22 cellular contexts compared by ENCODE assay signal in the genomic region with DNA sequence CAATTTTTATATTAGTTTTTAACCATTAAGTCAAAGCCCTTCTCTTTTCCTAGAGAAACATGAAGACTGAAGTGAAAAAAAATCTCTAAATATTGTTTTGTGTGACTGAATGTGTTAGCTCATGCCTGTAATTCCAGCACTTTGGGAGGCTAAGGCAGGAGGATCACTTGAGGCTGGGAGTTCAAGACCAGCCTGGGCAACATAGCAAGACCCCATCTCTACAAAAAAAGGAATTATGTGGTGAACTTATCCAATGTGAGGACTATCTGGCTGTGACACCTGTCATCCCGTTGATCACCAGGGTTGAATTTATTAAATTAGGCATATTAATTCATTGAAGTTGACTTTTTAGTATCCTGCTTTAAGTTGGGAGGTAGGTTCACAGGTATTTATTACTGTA. TPM values are rescaled to one million over a fixed set of nuclear protein-coding genes. Genes with fewer than 3 reads are reported as not detected.
DNase-seq lines count a peak whose midpoint lies in the region; ATAC-seq, FAIRE-seq and TF ChIP-seq lines count a peak whose summit lies in the region.
"Had no signal": no experiment of that assay in that cellular context is flagged by ENCODE, and none has a peak within 500 bp of the region (broad histone marks: within the 10 kb centered on the region; RNA-seq: fewer than 3 reads in every experiment).

No MANE protein-coding gene starts in this region.

- H3K27me3 ChIP-seq in PC-9 (ENCODE audit: insufficient read depth, low read depth): no peaks in the 10 kb centered on the region
- H3K27me3 ChIP-seq in osteoblast (ENCODE audit: insufficient read depth, low read length): no peaks in the 10 kb centered on the region
- H3K27me3 ChIP-seq: BE2C had no signal

- H3K27ac ChIP-seq in A549: no peak overlapping the region
- H3K27ac ChIP-seq in PC-9: 0 out of 2 replicates have a peak overlapping the region, but pooled peaks have one; percentile 18
- peak overlapping the region; percentile 21 for H3K27ac ChIP-seq in osteoblast (ENCODE audit: low read depth, low read length)
- H3K27ac ChIP-seq: GM23248, HL-60 had no signal

- peaks cover 16% of the 10 kb centered on the region; the same call in 2 of the 3 replicates for H3K4me1 ChIP-seq in A549
- no peaks in the 10 kb centered on the region for H3K4me1 ChIP-seq in PC-9 (replicated peaks; ENCODE audit: insufficient read depth)
- peaks cover 4% of the 10 kb centered on the region for H3K4me1 ChIP-seq in osteoblast (ENCODE audit: insufficient read depth, low read length)
- H3K4me1 ChIP-seq: BE2C, Caco-2 had no signal

- H2AFZ ChIP-seq in PC-9 (no peak overlapping the region), osteoblast (ENCODE audit: low read length) (no peak overlapping the region)
- H2AFZ ChIP-seq: GM23248 had no signal

- TF ChIP-seq EP300 in A549 (IDR thresholded peaks at IDR 0.05): no peak

- peaks cover 88% of the 10 kb centered on the region for H3K36me3 Mint-ChIP-seq in Calu3 (ENCODE audit: insufficient read depth, unreplicated experiment)
- peaks cover 9% of the 10 kb centered on the region for H3K36me3 Mint-ChIP-seq in activated T-cell treated with anti-CD3 and anti-CD28 coated beads, Interleukin-2, amount 50 U/mL, for 4 hours (ENCODE audit: insufficient read depth)

- H3K9me2 ChIP-seq in PC-9 (ENCODE audit: insufficient read depth): no peaks in the 10 kb centered on the region

- peaks cover 61% of the 10 kb centered on the region for H3K79me2 ChIP-seq in PC-9 (ENCODE audit: low read depth)
- peaks cover 75% of the 10 kb centered on the region for H3K79me2 ChIP-seq in osteoblast (ENCODE audit: insufficient read depth, low read length)

- peak; percentile 23 for FAIRE-seq in A549 (lab: Jason Lieb, UNC)
- FAIRE-seq: GM18507, H54 had no signal

- CTCF ChIA-PET in A549 (lab: Yijun Ruan, JAX) (interaction anchor here (0.7 to 5.8 kb wide), 16 partner anchors 9 to 528 kb away, joined by 3 to 37 read pairs (median 4); a partner anchor contains a TSS), Calu3 (lab: Charles Lee) (interaction anchor here (1.3 to 1.5 kb wide), 3 partner anchors 240 to 424 kb away, joined by 3 to 9 read pairs (median 6); a partner anchor contains a TSS), PC-9 (lab: Charles Lee) (no interaction called here)

- intact Hi-C loops in Calu3 (cut with micrococcal nuclease; ENCODE audit: unreplicated experiment): loop anchor here (5.0 kb wide), 1 partner anchor 185 kb away; a partner anchor contains a TSS
- intact Hi-C loops in PC-9 (cut with micrococcal nuclease; ENCODE audit: unreplicated experiment): loop anchor here (2.0 kb wide), 1 partner anchor 248 kb away; no protein-coding TSS in a partner anchor

- peaks cover 6% of the 10 kb centered on the region for H4K20me1 ChIP-seq in PC-9 (ENCODE audit: insufficient read depth)
- H4K20me1 ChIP-seq in osteoblast (ENCODE audit: insufficient read depth, low read length): no peaks in the 10 kb centered on the region

- DNase-seq in A549 (ENCODE audit: low read depth in 1 of 2, low spot score in 1 of 2) (no peak), Calu3 (no peak), PC-9 (no peak), osteoblast (ENCODE audit: insufficient read length, low spot score, missing footprints) (no peak), NCI-H748 treated with DMSO at 0.1 percent for 48 hours (lab: John Stamatoyannopoulos, UW) (no peak)
- no peak for DNase-seq in activated T-cell treated with anti-CD3 and anti-CD28 coated beads, Interleukin-2, amount 50 U/mL, for 4 hours
- DNase-seq: ACHN; BE2C; C1 segment of cervical spinal cord; Caco-2; CD4-positive, alpha-beta T cell; DMS153; DMS79; GDM1; GM23248; HCEC 1CT; IMR-90; KBM-7 had no signal

- peaks cover 78% of the 10 kb centered on the region for H3K36me3 ChIP-seq in PC-9 (ENCODE audit: low read depth)
- peaks cover 48% of the 10 kb centered on the region for H3K36me3 ChIP-seq in osteoblast (ENCODE audit: insufficient read depth, low read length)

- H3K9me3 ChIP-seq in A549 (no peaks in the 10 kb centered on the region), PC-9 (ENCODE audit: insufficient read depth, low read depth) (no peaks in the 10 kb centered on the region), osteoblast (ENCODE audit: low read depth, low read length) (no peaks in the 10 kb centered on the region)
- H3K9me3 ChIP-seq: BE2C, Caco-2 had no signal

- 60% methylated on average over 1 of the region's 1 CpG for WGBS in A549 (ENCODE audit: missing lambda C conversion rate)

- BruUV-seq in Calu3 (replicated peaks; lab: Mats Ljungman, UMichigan): no TSS peak
- BruUV-seq in PC-9 (replicated peaks; lab: Mats Ljungman, UMichigan): no TSS peak

- TF ChIP-seq CTCF in A549 (IDR thresholded peaks at IDR 0.05) (no peak), Calu3 (IDR thresholded peaks at IDR 0.05; ENCODE audit: unreplicated experiment) (no peak), PC-9 (conservative IDR thresholded peaks at IDR 0.05) (no peak), osteoblast (IDR thresholded peaks at IDR 0.05; ENCODE audit: extremely low read depth, low read depth, low read length) (no peak)

- no peak for TF ChIP-seq RAD21 in A549 (conservative IDR thresholded peaks at IDR 0.05 in 1 of 2, IDR thresholded peaks at IDR 0.05 in 1 of 2)

- H3K27me3 Mint-ChIP-seq in Calu3 (ENCODE audit: unreplicated experiment): no peaks in the 10 kb centered on the region
- H3K27me3 Mint-ChIP-seq in activated T-cell treated with anti-CD3 and anti-CD28 coated beads, Interleukin-2, amount 50 U/mL, for 4 hours (ENCODE audit: low read depth): no peaks in the 10 kb centered on the region
- H3K27me3 Mint-ChIP-seq: CD4-positive, alpha-beta T cell had no signal

- peak overlapping the region; percentile 18 for H3K27ac Mint-ChIP-seq in Calu3 (ENCODE audit: unreplicated experiment)
- H3K27ac Mint-ChIP-seq: CD4-positive, alpha-beta T cell had no signal

- H3K4me2 ChIP-seq in A549: no peak overlapping the region
- no peak overlapping the region for H3K4me2 ChIP-seq in PC-9
- H3K4me2 ChIP-seq in osteoblast (ENCODE audit: insufficient read depth, low read length): no peak overlapping the region

- no peak overlapping the region for H3K4me3 ChIP-seq in A549
- no peak overlapping the region for H3K4me3 ChIP-seq in PC-9
- H3K4me3 ChIP-seq in osteoblast (ENCODE audit: insufficient read depth, low read length): no peak overlapping the region
- H3K4me3 ChIP-seq: GM23248 had no signal

- POLR2A ChIA-PET in A549 (lab: Yijun Ruan, JAX) (interaction anchor here (0.7 kb wide), 1 partner anchor 380 kb away, joined by 4 read pairs; no protein-coding TSS in a partner anchor), PC-9 (lab: Charles Lee; ENCODE audit: unreplicated experiment) (interaction anchor here (0.6 kb wide), 1 partner anchor 1064 kb away, joined by 4 read pairs; no protein-coding TSS in a partner anchor)

- peaks cover 33% of the 10 kb centered on the region for H3K4me1 Mint-ChIP-seq in Calu3 (ENCODE audit: low read depth, unreplicated experiment)
- H3K4me1 Mint-ChIP-seq in activated T-cell treated with anti-CD3 and anti-CD28 coated beads, Interleukin-2, amount 50 U/mL, for 4 hours (ENCODE audit: low read depth): peaks cover 16% of the 10 kb centered on the region

- H3K4me3 Mint-ChIP-seq in Calu3 (ENCODE audit: low read depth, unreplicated experiment): no peak overlapping the region
- H3K4me3 Mint-ChIP-seq in activated T-cell treated with anti-CD3 and anti-CD28 coated beads, Interleukin-2, amount 50 U/mL, for 4 hours: no peak overlapping the region
- H3K4me3 Mint-ChIP-seq: CD4-positive, alpha-beta T cell had no signal

- peaks cover 73% of the 10 kb centered on the region for H3F3A ChIP-seq in PC-9 (ENCODE audit: insufficient read depth, low read depth)

- TF ChIP-seq POLR2A in A549 (IDR thresholded peaks at IDR 0.05; ENCODE audit: low read length): no peak

- ATAC-seq in A549: no peak
- no peak for ATAC-seq in HG03565 (IDR thresholded peaks at IDR 0.05; ENCODE audit: unreplicated experiment)
- no peak for ATAC-seq in activated T-cell treated with anti-CD3 and anti-CD28 coated beads, Interleukin-2, amount 50 U/mL, for 4 hours

- no peaks in the 10 kb centered on the region for H3K9me3 Mint-ChIP-seq in Calu3 (ENCODE audit: low read depth, unreplicated experiment)
- H3K9me3 Mint-ChIP-seq in activated T-cell treated with anti-CD3 and anti-CD28 coated beads, Interleukin-2, amount 50 U/mL, for 4 hours: no peaks in the 10 kb centered on the region
- H3K9me3 Mint-ChIP-seq: CD4-positive, alpha-beta T cell had no signal

TF ChIP-seq in A549, 52 proteins besides CTCF, POLR2A, EP300 and RAD21 (continues in another document):
- TF ChIP-seq ZFP36 (IDR thresholded peaks at IDR 0.05; ENCODE audit: borderline replicate concordance, partially characterized antibody): no peak
- no peak for TF ChIP-seq NPAS2 (CRISPR knock-in tag; IDR thresholded peaks at IDR 0.05; ENCODE audit: borderline replicate concordance)

RNA-seq across cellular contexts. Expression of a gene that starts 13.0 kb away (rescaled TPM):
- polyA plus RNA-seq in A549 (2011; rRNA removed) (76.2 and 139 TPM in 2 replicates), A549 (2017; fragmentation: RNase III; extraction: RNeasy Plus Mini Kit Qiagen cat#74134 plus additional on column Dnase treatment) (116 to 123 TPM (median 121 TPM) in 3 replicates)
- polyA plus RNA-seq in A549 (2012; cell fraction: cytosol; rRNA removed): 40.2 and 44.9 TPM in 2 replicates
- 89.2 and 111 TPM in 2 replicates for polyA plus RNA-seq in A549 (2012; cell fraction: nucleus; rRNA removed)
- polyA minus RNA-seq in A549 (2011; rRNA and poly(A)+ RNA removed): 20.5 and 23.7 TPM in 2 replicates
- total RNA-seq in Calu3 (2022) (231 and 256 TPM in 2 replicates), PC-9 (2021) (138 and 181 TPM in 2 replicates), osteoblast (32.9 and 44.2 TPM in 2 replicates)
- total RNA-seq in activated T-cell treated with anti-CD3 and anti-CD28 coated beads, Interleukin-2, amount 50 U/mL, for 4 hours: 10 to 100 TPM; 56.6 to 69.0 (median 66.0) TPM

RNA-seq across cellular contexts. Expression of a gene that starts 13.5 kb away (rescaled TPM):
- polyA plus RNA-seq in A549 (2011; rRNA removed) (28.1 and 41.8 TPM in 2 replicates), A549 (2017; fragmentation: RNase III; extraction: RNeasy Plus Mini Kit Qiagen cat#74134 plus additional on column Dnase treatment) (28.4 to 30.7 TPM (median 30.6 TPM) in 3 replicates)
- polyA plus RNA-seq in A549 (2012; cell fraction: cytosol; rRNA removed): 5.4 and 6.3 TPM in 2 replicates
- 4.1 and 7.4 TPM in 2 replicates for polyA plus RNA-seq in A549 (2012; cell fraction: nucleus; rRNA removed)
- 7.4 and 7.6 TPM in 2 replicates for polyA minus RNA-seq in A549 (2011; rRNA and poly(A)+ RNA removed)
- total RNA-seq in Calu3 (2022) (58.0 and 61.8 TPM in 2 replicates), PC-9 (2021) (47.9 and 59.4 TPM in 2 replicates), osteoblast (63.0 and 63.6 TPM in 2 replicates)
- total RNA-seq in activated T-cell treated with anti-CD3 and anti-CD28 coated beads, Interleukin-2, amount 50 U/mL, for 4 hours: 10 to 100 TPM in 1 of 3 donors, 1 to 10 TPM in 2; 5.5 to 10.1 (median 6.5) TPM

RNA-seq across cellular contexts. Expression of a gene that starts 37.1 kb away (rescaled TPM):
- polyA plus RNA-seq in A549 (2011; rRNA removed): 10.9 and 14.0 TPM in 2 replicates
- 2.7 and 3.4 TPM in 2 replicates for polyA plus RNA-seq in A549 (2012; cell fraction: cytosol; rRNA removed)
- polyA plus RNA-seq in A549 (2012; cell fraction: nucleus; rRNA removed): 2.7 and 4.4 TPM in 2 replicates
- polyA plus RNA-seq in A549 (2017; fragmentation: RNase III; extraction: RNeasy Plus Mini Kit Qiagen cat#74134 plus additional on column Dnase treatment): 12.1 to 13.6 TPM (median 12.6 TPM) in 3 replicates
- polyA minus RNA-seq in A549 (2011; rRNA and poly(A)+ RNA removed): 13.3 and 16.3 TPM in 2 replicates
- total RNA-seq in Calu3 (2022): 20.8 and 22.3 TPM in 2 replicates
- 14.4 and 23.3 TPM in 2 replicates for total RNA-seq in PC-9 (2021)
- 21.5 and 22.1 TPM in 2 replicates for total RNA-seq in osteoblast
- 10 to 100 TPM; 15.1 to 16.5 (median 15.3) TPM for total RNA-seq in activated T-cell treated with anti-CD3 and anti-CD28 coated beads, Interleukin-2, amount 50 U/mL, for 4 hours

Comparison
In these comparisons a context has a peak if more than half of its experiments do, and no peak if none do; other contexts are left out.
1. H3K27ac ChIP-seq: peak in PC-9 (single experiment) and osteoblast (single experiment); none in A549 (0 of 2).